Comparison of ENCODE assay signal across 1 cellular context in genomic region chr17:9837551-9838471, GRCh38.
TF ChIP-seq lines count a peak whose summit lies in the region.

No MANE protein-coding gene starts in this region.

TF ChIP-seq in HEK293, 187 proteins besides CTCF, POLR2A, EP300 and RAD21 (continued from another document and continues in another):
- 0 out of 2 replicates have a peak, but pooled peaks have one; percentile 35 for TF ChIP-seq WT1 (tag by site-specific recombination; IDR thresholded peaks at IDR 0.05)
- TF ChIP-seq GLIS1 (tag by site-specific recombination; IDR thresholded peaks at IDR 0.05): peak; percentile 70
- TF ChIP-seq ZNF645 (tag by site-specific recombination; IDR thresholded peaks at IDR 0.05): no peak
- TF ChIP-seq YY1 (tag by site-specific recombination; IDR thresholded peaks at IDR 0.05): no peak
- TF ChIP-seq ZNF660 (tag by site-specific recombination; IDR thresholded peaks at IDR 0.05): peak; percentile 67; the same call in 1 of the 2 replicates
- TF ChIP-seq ZNF76 (tag by site-specific recombination; IDR thresholded peaks at IDR 0.05; ENCODE audit: borderline replicate concordance, low read depth): no peak
- TF ChIP-seq OSR2 (tag by site-specific recombination; IDR thresholded peaks at IDR 0.05): peak; percentile 31; the same call in 1 of the 2 replicates
- no peak for TF ChIP-seq ZBTB7A (tag by site-specific recombination; IDR thresholded peaks at IDR 0.05; ENCODE audit: low read depth)
- TF ChIP-seq SP3 (tag by site-specific recombination; IDR thresholded peaks at IDR 0.05): no peak
- TF ChIP-seq IKZF3 (tag by site-specific recombination; IDR thresholded peaks at IDR 0.05): no peak
- no peak for TF ChIP-seq ZNF248 (tag by site-specific recombination; IDR thresholded peaks at IDR 0.05)
- TF ChIP-seq TRIM28 (IDR thresholded peaks at IDR 0.05; ENCODE audit: borderline replicate concordance, low read length): no peak
- peak; percentile 55 for TF ChIP-seq PRDM1 (tag by site-specific recombination; IDR thresholded peaks at IDR 0.05)
- no peak for TF ChIP-seq ZSCAN18 (tag by site-specific recombination; IDR thresholded peaks at IDR 0.05)
- peak; percentile 93 for TF ChIP-seq SP7 (tag by site-specific recombination; IDR thresholded peaks at IDR 0.05)
- no peak for TF ChIP-seq ZNF776 (tag by site-specific recombination; IDR thresholded peaks at IDR 0.05; ENCODE audit: borderline replicate concordance)
- TF ChIP-seq, protein P1, sequence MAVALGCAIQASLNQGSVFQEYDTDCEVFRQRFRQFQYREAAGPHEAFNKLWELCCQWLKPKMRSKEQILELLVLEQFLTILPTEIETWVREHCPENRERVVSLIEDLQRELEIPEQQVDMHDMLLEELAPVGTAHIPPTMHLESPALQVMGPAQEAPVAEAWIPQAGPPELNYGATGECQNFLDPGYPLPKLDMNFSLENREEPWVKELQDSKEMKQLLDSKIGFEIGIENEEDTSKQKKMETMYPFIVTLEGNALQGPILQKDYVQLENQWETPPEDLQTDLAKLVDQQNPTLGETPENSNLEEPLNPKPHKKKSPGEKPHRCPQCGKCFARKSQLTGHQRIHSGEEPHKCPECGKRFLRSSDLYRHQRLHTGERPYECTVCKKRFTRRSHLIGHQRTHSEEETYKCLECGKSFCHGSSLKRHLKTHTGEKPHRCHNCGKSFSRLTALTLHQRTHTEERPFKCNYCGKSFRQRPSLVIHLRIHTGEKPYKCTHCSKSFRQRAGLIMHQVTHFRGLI (tag by site-specific recombination; IDR thresholded peaks at IDR 0.05): peak; percentile 80; the same call in 1 of the 2 replicates
- no peak for TF ChIP-seq GLI4 (tag by site-specific recombination; IDR thresholded peaks at IDR 0.05)
- TF ChIP-seq ZNF596 (tag by site-specific recombination; IDR thresholded peaks at IDR 0.05): no peak
- TF ChIP-seq, protein P2, sequence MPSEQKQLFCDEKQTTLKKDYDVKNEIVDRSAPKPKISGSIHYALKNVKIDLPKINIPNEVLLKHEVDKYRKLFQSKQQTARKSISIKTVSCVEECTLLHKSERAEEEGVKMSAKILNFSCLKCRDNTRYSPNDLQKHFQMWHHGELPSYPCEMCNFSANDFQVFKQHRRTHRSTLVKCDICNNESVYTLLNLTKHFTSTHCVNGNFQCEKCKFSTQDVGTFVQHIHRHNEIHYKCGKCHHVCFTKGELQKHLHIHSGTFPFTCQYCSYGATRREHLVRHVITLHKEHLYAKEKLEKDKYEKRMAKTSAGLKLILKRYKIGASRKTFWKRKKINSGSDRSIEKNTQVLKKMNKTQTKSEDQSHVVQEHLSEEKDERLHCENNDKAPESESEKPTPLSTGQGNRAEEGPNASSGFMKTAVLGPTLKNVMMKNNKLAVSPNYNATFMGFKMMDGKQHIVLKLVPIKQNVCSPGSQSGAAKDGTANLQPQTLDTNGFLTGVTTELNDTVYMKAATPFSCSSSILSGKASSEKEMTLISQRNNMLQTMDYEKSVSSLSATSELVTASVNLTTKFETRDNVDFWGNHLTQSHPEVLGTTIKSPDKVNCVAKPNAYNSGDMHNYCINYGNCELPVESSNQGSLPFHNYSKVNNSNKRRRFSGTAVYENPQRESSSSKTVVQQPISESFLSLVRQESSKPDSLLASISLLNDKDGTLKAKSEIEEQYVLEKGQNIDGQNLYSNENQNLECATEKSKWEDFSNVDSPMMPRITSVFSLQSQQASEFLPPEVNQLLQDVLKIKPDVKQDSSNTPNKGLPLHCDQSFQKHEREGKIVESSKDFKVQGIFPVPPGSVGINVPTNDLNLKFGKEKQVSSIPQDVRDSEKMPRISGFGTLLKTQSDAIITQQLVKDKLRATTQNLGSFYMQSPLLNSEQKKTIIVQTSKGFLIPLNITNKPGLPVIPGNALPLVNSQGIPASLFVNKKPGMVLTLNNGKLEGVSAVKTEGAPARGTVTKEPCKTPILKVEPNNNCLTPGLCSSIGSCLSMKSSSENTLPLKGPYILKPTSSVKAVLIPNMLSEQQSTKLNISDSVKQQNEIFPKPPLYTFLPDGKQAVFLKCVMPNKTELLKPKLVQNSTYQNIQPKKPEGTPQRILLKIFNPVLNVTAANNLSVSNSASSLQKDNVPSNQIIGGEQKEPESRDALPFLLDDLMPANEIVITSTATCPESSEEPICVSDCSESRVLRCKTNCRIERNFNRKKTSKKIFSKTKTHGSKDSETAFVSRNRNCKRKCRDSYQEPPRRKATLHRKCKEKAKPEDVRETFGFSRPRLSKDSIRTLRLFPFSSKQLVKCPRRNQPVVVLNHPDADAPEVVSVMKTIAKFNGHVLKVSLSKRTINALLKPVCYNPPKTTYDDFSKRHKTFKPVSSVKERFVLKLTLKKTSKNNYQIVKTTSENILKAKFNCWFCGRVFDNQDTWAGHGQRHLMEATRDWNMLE (tag by site-specific recombination; conservative IDR thresholded peaks at IDR 0.05; ENCODE audit: low read depth): peak; percentile 47; the same call in 1 of the 2 replicates
- TF ChIP-seq PRDM10 (tag by site-specific recombination; IDR thresholded peaks at IDR 0.05): peak; percentile 87
- TF ChIP-seq KLF8 (tag by site-specific recombination; IDR thresholded peaks at IDR 0.05): 0 out of 2 replicates have a peak, but pooled peaks have one; percentile 37
- no peak for TF ChIP-seq ZNF280C (tag by site-specific recombination; IDR thresholded peaks at IDR 0.05)
- TF ChIP-seq ZNF529 (tag by site-specific recombination; IDR thresholded peaks at IDR 0.05; ENCODE audit: insufficient replicate concordance): no peak
- TF ChIP-seq ZNF274 (IDR thresholded peaks at IDR 0.05; ENCODE audit: low read length): no peak
- no peak for TF ChIP-seq ZNF274 (tag by site-specific recombination; IDR thresholded peaks at IDR 0.05; ENCODE audit: borderline replicate concordance)
- 0 out of 2 replicates have a peak, but pooled peaks have one; percentile 34 for TF ChIP-seq ZNF629 (tag by site-specific recombination; IDR thresholded peaks at IDR 0.05)
- TF ChIP-seq ZNF324 (tag by site-specific recombination; IDR thresholded peaks at IDR 0.05): no peak
- no peak for TF ChIP-seq ZNF501 (tag by site-specific recombination; IDR thresholded peaks at IDR 0.05)
- no peak for TF ChIP-seq ZNF571 (tag by site-specific recombination; IDR thresholded peaks at IDR 0.05)
- TF ChIP-seq ZNF473 (tag by site-specific recombination; IDR thresholded peaks at IDR 0.05): no peak
- no peak for TF ChIP-seq ZNF302 (tag by site-specific recombination; IDR thresholded peaks at IDR 0.05; ENCODE audit: low read depth)
- TF ChIP-seq, protein P3, sequence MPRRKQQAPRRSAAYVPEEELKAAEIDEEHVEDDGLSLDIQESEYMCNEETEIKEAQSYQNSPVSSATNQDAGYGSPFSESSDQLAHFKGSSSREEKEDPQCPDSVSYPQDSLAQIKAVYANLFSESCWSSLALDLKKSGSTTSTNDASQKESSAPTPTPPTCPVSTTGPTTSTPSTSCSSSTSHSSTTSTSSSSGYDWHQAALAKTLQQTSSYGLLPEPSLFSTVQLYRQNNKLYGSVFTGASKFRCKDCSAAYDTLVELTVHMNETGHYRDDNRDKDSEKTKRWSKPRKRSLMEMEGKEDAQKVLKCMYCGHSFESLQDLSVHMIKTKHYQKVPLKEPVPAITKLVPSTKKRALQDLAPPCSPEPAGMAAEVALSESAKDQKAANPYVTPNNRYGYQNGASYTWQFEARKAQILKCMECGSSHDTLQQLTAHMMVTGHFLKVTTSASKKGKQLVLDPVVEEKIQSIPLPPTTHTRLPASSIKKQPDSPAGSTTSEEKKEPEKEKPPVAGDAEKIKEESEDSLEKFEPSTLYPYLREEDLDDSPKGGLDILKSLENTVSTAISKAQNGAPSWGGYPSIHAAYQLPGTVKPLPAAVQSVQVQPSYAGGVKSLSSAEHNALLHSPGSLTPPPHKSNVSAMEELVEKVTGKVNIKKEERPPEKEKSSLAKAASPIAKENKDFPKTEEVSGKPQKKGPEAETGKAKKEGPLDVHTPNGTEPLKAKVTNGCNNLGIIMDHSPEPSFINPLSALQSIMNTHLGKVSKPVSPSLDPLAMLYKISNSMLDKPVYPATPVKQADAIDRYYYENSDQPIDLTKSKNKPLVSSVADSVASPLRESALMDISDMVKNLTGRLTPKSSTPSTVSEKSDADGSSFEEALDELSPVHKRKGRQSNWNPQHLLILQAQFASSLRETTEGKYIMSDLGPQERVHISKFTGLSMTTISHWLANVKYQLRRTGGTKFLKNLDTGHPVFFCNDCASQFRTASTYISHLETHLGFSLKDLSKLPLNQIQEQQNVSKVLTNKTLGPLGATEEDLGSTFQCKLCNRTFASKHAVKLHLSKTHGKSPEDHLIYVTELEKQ (tag by site-specific recombination; IDR thresholded peaks at IDR 0.05; ENCODE audit: borderline replicate concordance): 0 out of 2 replicates have a peak, but pooled peaks have one; percentile 28
- no peak for TF ChIP-seq ZNF585B (tag by site-specific recombination; IDR thresholded peaks at IDR 0.05)
- TF ChIP-seq, protein P4, sequence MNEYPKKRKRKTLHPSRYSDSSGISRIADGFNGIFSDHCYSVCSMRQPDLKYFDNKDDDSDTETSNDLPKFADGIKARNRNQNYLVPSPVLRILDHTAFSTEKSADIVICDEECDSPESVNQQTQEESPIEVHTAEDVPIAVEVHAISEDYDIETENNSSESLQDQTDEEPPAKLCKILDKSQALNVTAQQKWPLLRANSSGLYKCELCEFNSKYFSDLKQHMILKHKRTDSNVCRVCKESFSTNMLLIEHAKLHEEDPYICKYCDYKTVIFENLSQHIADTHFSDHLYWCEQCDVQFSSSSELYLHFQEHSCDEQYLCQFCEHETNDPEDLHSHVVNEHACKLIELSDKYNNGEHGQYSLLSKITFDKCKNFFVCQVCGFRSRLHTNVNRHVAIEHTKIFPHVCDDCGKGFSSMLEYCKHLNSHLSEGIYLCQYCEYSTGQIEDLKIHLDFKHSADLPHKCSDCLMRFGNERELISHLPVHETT (tag by site-specific recombination; IDR thresholded peaks at IDR 0.05): no peak
- TF ChIP-seq ZNF621 (tag by site-specific recombination; IDR thresholded peaks at IDR 0.05): no peak
- no peak for TF ChIP-seq KLF1 (tag by site-specific recombination; IDR thresholded peaks at IDR 0.05)
- TF ChIP-seq REPIN1 (tag by site-specific recombination; IDR thresholded peaks at IDR 0.05; ENCODE audit: low read depth): no peak
- TF ChIP-seq ZNF394 (tag by site-specific recombination; IDR thresholded peaks at IDR 0.05; ENCODE audit: borderline replicate concordance): 0 out of 2 replicates have a peak, but pooled peaks have one; percentile 12
